Comparison of ENCODE assay signal across 20 cellular contexts in the genomic region with DNA sequence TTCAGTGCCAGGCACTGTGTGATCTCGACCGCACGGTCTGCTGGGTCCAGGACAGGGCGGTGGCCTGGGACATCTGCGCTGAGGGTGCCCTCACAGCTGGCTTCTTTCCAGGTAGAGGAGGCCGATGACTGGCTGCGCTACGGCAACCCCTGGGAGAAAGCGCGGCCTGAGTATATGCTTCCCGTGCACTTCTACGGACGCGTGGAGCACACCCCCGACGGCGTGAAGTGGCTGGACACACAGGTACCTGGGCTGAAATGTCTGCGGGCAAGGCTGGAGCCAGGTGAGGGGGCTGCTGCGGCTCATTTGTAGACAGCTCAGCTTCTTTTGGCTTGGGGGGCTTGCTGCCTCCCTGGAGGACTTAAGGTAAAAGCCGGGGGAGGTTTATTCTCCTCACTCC. TPM values are rescaled to one million over a fixed set of nuclear protein-coding genes. Genes with fewer than 3 reads are reported as not detected.
DNase-seq lines count a peak whose midpoint lies in the region; ATAC-seq and TF ChIP-seq lines count a peak whose summit lies in the region.
"Had no signal": no experiment of that assay in that cellular context is flagged by ENCODE, and none has a peak within 500 bp of the region (broad histone marks: within the 10 kb centered on the region; RNA-seq: fewer than 3 reads in every experiment).

No MANE protein-coding gene starts in this region.

- H3K27ac Mint-ChIP-seq in chondrocyte (ENCODE audit: unreplicated experiment) = peak overlapping the region; percentile 3
- H3K27ac Mint-ChIP-seq: activated naive CD8-positive, alpha-beta T cell; B cell; memory B cell; neural progenitor cell; stimulated activated naive B cell treated with anti-CD40 and anti-IgM and Interleukin-4, amounts not matched to agents 10 μg/mL and 1 μg/mL and 100 μg/mL, for 72 hours; T-cell had no signal

- WGBS in right lobe of liver (ENCODE audit: insufficient coverage, low coverage, low lambda C conversion rate, missing lambda C conversion rate) = 100% methylated on average over 1 of the region's 20 CpGs
- 90 to 99% (median 97%) methylated on average over 9 to 20 of the region's 20 CpGs for WGBS in spleen, 5 donors

- H3K27me3 Mint-ChIP-seq in chondrocyte (ENCODE audit: low read depth) = no peaks in the 10 kb centered on the region
- H3K27me3 Mint-ChIP-seq: activated naive CD8-positive, alpha-beta T cell; B cell; memory B cell; stimulated activated naive B cell treated with anti-CD40 and anti-IgM and Interleukin-4, amounts not matched to agents 10 μg/mL and 1 μg/mL and 100 μg/mL, for 72 hours; T-cell had no signal

- peaks cover 35% of the 10 kb centered on the region for H3K36me3 Mint-ChIP-seq in chondrocyte (ENCODE audit: low read depth)

- H3K36me3 ChIP-seq in Peyer's patch (peaks cover 0 to 90% (median 0%) of the 10 kb centered on the region in 3 donors), right lobe of liver (peaks cover 0 to 5% (median 0%) of the 10 kb centered on the region in 4 donors), spleen (peaks cover 0 to 100% (median 83%) of the 10 kb centered on the region in 6 donors)
- H3K36me3 ChIP-seq: neural progenitor cell had no signal

- no peaks in the 10 kb centered on the region for H3K4me1 ChIP-seq in Peyer's patch
- no peaks in the 10 kb centered on the region for H3K4me1 ChIP-seq in right lobe of liver
- no peaks in the 10 kb centered on the region for H3K4me1 ChIP-seq in spleen
- H3K4me1 ChIP-seq: foreskin keratinocyte, neural progenitor cell had no signal

- TF ChIP-seq POLR2A in Peyer's patch (IDR thresholded peaks at IDR 0.05) (no peak), right lobe of liver (IDR thresholded peaks at IDR 0.05) (no peak), spleen (IDR thresholded peaks at IDR 0.05) (no peak)

- H3K9me3 Mint-ChIP-seq in chondrocyte (ENCODE audit: low read depth) = no peaks in the 10 kb centered on the region
- H3K9me3 Mint-ChIP-seq: memory B cell; neural progenitor cell; stimulated activated naive B cell treated with anti-CD40 and anti-IgM and Interleukin-4, amounts not matched to agents 10 μg/mL and 1 μg/mL and 100 μg/mL, for 72 hours; T-cell had no signal

- no peak overlapping the region for H3K27ac ChIP-seq in Peyer's patch
- H3K27ac ChIP-seq in right lobe of liver = no peak overlapping the region
- no peak overlapping the region for H3K27ac ChIP-seq in spleen
- H3K27ac ChIP-seq: foreskin keratinocyte, neural progenitor cell, VCaP had no signal

- H3K4me3 Mint-ChIP-seq in chondrocyte (ENCODE audit: unreplicated experiment) = no peak overlapping the region
- H3K4me3 Mint-ChIP-seq: activated naive CD8-positive, alpha-beta T cell; B cell; memory B cell; neural progenitor cell; stimulated activated naive B cell treated with anti-CD40 and anti-IgM and Interleukin-4, amounts not matched to agents 10 μg/mL and 1 μg/mL and 100 μg/mL, for 72 hours; T-cell had no signal

- no peaks in the 10 kb centered on the region for H3K4me1 Mint-ChIP-seq in chondrocyte (ENCODE audit: low read depth)
- H3K4me1 Mint-ChIP-seq: T-cell had no signal

- H3K4me3 ChIP-seq in Peyer's patch (no peak overlapping the region), right lobe of liver (no peak overlapping the region), spleen (no peak overlapping the region)
- H3K4me3 ChIP-seq: K562, neural progenitor cell, smooth muscle cell had no signal

- ATAC-seq in right lobe of liver = no peak
- ATAC-seq: foreskin keratinocyte; HCT116; K562; stimulated activated naive B cell treated with anti-CD40 and anti-IgM and Interleukin-4, amounts not matched to agents 10 μg/mL and 1 μg/mL and 100 μg/mL, for 72 hours; T-cell had no signal

- intact Hi-C loops in right lobe of liver (cut with DNase I) = loop anchor here in 1 of 2 donors (10.0 kb wide), 1 partner anchor 80 kb away; the partner anchor contains the start of gene ENTPD6
- intact Hi-C loops in spleen (cut with DNase I; ENCODE audit: low total_unique reads) = no loop called here

- DNase-seq in Peyer's patch = peak in 2 of 3 donors; percentile 28 to 38
- peak; percentile 86 for DNase-seq in chondrocyte (ENCODE audit: low spot score)
- DNase-seq in right lobe of liver = peak; percentile 9 to 44 (median 33)
- DNase-seq in spleen = peak; percentile 54
- DNase-seq in NCI-H526 treated with DMSO at 0.1 percent for 48 hours (lab: John Stamatoyannopoulos, UW) = no peak
- no peak for DNase-seq in SIG-M5 (lab: John Stamatoyannopoulos, UW)
- DNase-seq in putamen (ENCODE audit: low spot score) = no peak
- DNase-seq: DMS 273 treated with DMSO at 0.1 percent for 48 hours; foreskin keratinocyte; NCI-H1048; stimulated activated naive B cell treated with anti-CD40 and anti-IgM and Interleukin-4, amounts not matched to agents 10 μg/mL and 1 μg/mL and 100 μg/mL, for 72 hours had no signal

- H3K27me3 ChIP-seq in Peyer's patch = no peaks in the 10 kb centered on the region
- H3K27me3 ChIP-seq in right lobe of liver = no peaks in the 10 kb centered on the region
- no peaks in the 10 kb centered on the region for H3K27me3 ChIP-seq in spleen (replicated peaks in 1 of 7)
- H3K27me3 ChIP-seq: foreskin keratinocyte, neural progenitor cell had no signal

- TF ChIP-seq CTCF in Peyer's patch (IDR thresholded peaks at IDR 0.05) = no peak
- TF ChIP-seq CTCF in chondrocyte (IDR thresholded peaks at IDR 0.05) = no peak
- TF ChIP-seq CTCF in right lobe of liver (IDR thresholded peaks at IDR 0.05) = no peak
- no peak for TF ChIP-seq CTCF in spleen (IDR thresholded peaks at IDR 0.05 in 8 of 11, conservative IDR thresholded peaks at IDR 0.05 in 3 of 11)

- H3K9me3 ChIP-seq in Peyer's patch = no peaks in the 10 kb centered on the region
- no peaks in the 10 kb centered on the region for H3K9me3 ChIP-seq in right lobe of liver
- no peaks in the 10 kb centered on the region for H3K9me3 ChIP-seq in spleen

RNA-seq across cellular contexts. Expression of gene PYGB, which starts 26.6 kb away (rescaled TPM):
- total RNA-seq in Peyer's patch = 100 to 1,000 TPM in 2 of 4 donors, 10 to 100 TPM in 2; 88.3 to 154 (median 124) TPM
- 130 to 171 TPM (median 170 TPM) in 3 replicates for total RNA-seq in chondrocyte
- total RNA-seq in right lobe of liver = 10 to 100 TPM in 3 of 6 experiments, 1 to 10 TPM in 3; 6.6 to 27.4 (median 13.2) TPM
- 10 to 100 TPM; 27.0 to 47.8 (median 34.4) TPM for total RNA-seq in spleen
- polyA plus RNA-seq in spleen = 10 to 100 TPM; 10.5 to 29.4 (median 18.2) TPM

Comparison
In these comparisons a context has a peak if more than half of its experiments do, and no peak if none do; other contexts are left out.
1. DNase-seq: peak in Peyer's patch (2 of 3), chondrocyte (single experiment), right lobe of liver (3 of 3) and spleen (single experiment); none in NCI-H526 treated with DMSO at 0.1 percent for 48 hours (single experiment), SIG-M5 (single experiment) and putamen (single experiment).